Comparison of ENCODE assay signal across 8 cellular contexts in the genomic region with DNA sequence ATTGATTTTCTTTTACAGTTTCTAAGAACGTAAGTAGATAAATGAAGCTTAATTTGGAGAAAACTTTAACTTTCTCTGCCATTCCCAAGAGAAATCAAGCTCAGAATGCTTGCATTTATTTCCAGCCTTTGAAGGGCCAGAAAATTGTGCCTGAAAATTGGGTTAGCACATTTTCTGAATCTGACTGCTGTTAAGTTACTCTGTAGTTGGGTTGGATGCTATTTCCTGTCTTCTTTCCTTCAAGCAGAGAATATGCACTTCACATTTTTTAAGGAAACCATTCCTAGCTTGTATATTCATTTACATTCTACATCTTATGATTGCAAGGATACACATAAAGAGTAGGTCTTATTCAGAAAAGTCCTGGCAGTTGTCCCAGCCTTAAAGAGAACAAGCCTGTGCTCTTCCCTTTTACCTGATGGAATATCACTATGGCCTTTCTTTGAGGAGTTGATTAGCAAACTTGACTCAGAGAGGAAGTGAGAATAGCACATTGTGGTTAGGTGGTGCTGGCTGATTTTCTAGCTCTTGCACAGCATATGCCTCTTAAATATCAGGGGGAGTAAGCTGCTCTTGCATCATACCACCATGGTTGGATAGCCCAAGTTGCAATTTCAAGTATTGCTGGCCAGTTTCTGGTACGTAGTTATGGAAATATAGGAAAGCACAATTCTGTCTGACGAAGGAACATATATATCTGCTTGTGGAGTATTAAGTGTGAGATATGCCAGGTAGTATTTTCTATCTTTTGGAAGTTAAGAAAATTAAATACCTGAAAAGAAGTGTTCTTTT.
DNase-seq lines count a peak whose midpoint lies in the region; ATAC-seq, FAIRE-seq and TF ChIP-seq lines count a peak whose summit lies in the region.

No MANE protein-coding gene starts in this region.

- peaks cover 24% of the 10 kb centered on the region for H3K4me1 Mint-ChIP-seq in activated T-cell treated with anti-CD3 and anti-CD28 coated beads, Interleukin-2, amount 50 U/mL, for 24 hours (ENCODE audit: low read depth)

- no TSS peak for BruUV-seq in GM12878 (replicated peaks; lab: Mats Ljungman, UMichigan)

- TF ChIP-seq CTCF in HFF-Myc (IDR thresholded peaks at IDR 0.05; ENCODE audit: low read depth, low read length, missing control alignments) = no peak
- TF ChIP-seq CTCF in GM12878 (IDR thresholded peaks at IDR 0.05 in 2 of 3, conservative IDR thresholded peaks at IDR 0.05 in 1 of 3; ENCODE audit: control insufficient read depth in 2 of 3, extremely low read depth in 1 of 3, insufficient read depth in 1 of 3, low read depth in 3 of 3, low read length in 3 of 3) = no peak

- no peak for TF ChIP-seq POLR2A in GM12878 (IDR thresholded peaks at IDR 0.05; ENCODE audit: low read depth, low read length)

- RAD21 ChIA-PET in GM12878 (lab: Charles Lee; ENCODE audit: unreplicated experiment) = interaction anchor here (0.7 to 6.0 kb wide), 33 partner anchors 10 to 372 kb away, joined by 3 to 67 read pairs (median 4); no protein-coding TSS in a partner anchor

- no peak overlapping the region for H3K4me3 Mint-ChIP-seq in activated T-cell treated with anti-CD3 and anti-CD28 coated beads, Interleukin-2, amount 50 U/mL, for 24 hours

- CTCF ChIA-PET in GM12878 (lab: Yijun Ruan, JAX) = interaction anchor here (0.7 to 1.8 kb wide), 20 partner anchors 9 to 378 kb away, joined by 3 to 7 read pairs (median 4); no protein-coding TSS in a partner anchor

- peak overlapping the region; percentile 71 for H3K27ac ChIP-seq in GM12878 (ENCODE audit: control insufficient read depth, insufficient read depth)

- H3K27ac Mint-ChIP-seq in activated T-cell treated with anti-CD3 and anti-CD28 coated beads, Interleukin-2, amount 50 U/mL, for 24 hours = peak overlapping the region; percentile 85

- in situ Hi-C loops in GM12878 (cut with MboI) = no loop called here

- no peaks in the 10 kb centered on the region for H3K27me3 ChIP-seq in GM12878 (replicated peaks in 1 of 2; ENCODE audit: control insufficient read depth in 2 of 2, insufficient read depth in 2 of 2, low read length in 1 of 2)

- peak; percentile 96 for FAIRE-seq in GM12878 (lab: Jason Lieb, UNC)

- H3K4me3 ChIP-seq in HFF-Myc (replicated peaks; ENCODE audit: low read depth, low read length) = no peak overlapping the region
- peak overlapping the region; percentile 16; the same call in 1 of the 2 replicates for H3K4me3 ChIP-seq in GM12878

- no peaks in the 10 kb centered on the region for H4K20me1 ChIP-seq in GM12878 (ENCODE audit: control insufficient read depth, insufficient read depth)

- TF ChIP-seq EP300 in GM12878 (IDR thresholded peaks at IDR 0.05; ENCODE audit: borderline replicate concordance in 1 of 2, control insufficient read depth in 1 of 2, low read depth in 2 of 2, low read length in 2 of 2) = peak; percentile 91 to 100

- H3K4me2 ChIP-seq in GM12878 (ENCODE audit: control insufficient read depth, insufficient read depth) = peak overlapping the region; percentile 76

- WGBS in GM12878 (ENCODE audit: insufficient coverage, insufficient replicate concordance, low lambda C conversion rate, missing lambda C conversion rate) = 17% methylated on average over 3 of the region's 3 CpGs

- peak overlapping the region; percentile 36; the same call in 1 of the 2 replicates for H3K9ac ChIP-seq in GM12878 (ENCODE audit: control insufficient read depth, insufficient read depth, low read length)

- H3K36me3 Mint-ChIP-seq in activated T-cell treated with anti-CD3 and anti-CD28 coated beads, Interleukin-2, amount 50 U/mL, for 24 hours (ENCODE audit: low read depth) = peaks cover 15% of the 10 kb centered on the region

- no peak overlapping the region for H2AFZ ChIP-seq in GM12878 (ENCODE audit: control insufficient read depth, low read depth, low read length)

- TF ChIP-seq RAD21 in GM12878 (IDR thresholded peaks at IDR 0.05; ENCODE audit: insufficient read depth, low read depth, low read length) = peak; percentile 33; the same call in 1 of the 2 replicates

- H3K79me2 ChIP-seq in GM12878 (ENCODE audit: control insufficient read depth, insufficient read depth, low read length) = peaks cover 6% of the 10 kb centered on the region

- SMC1A ChIA-PET in GM12878 (lab: Charles Lee; ENCODE audit: uncharacterized antibody, unreplicated experiment) = interaction anchor here (0.8 to 6.3 kb wide), 44 partner anchors 8 to 375 kb away, joined by 3 to 66 read pairs (median 4); a partner anchor contains a TSS

- POLR2A ChIA-PET in GM12878 (lab: Charles Lee) = interaction anchor here (0.6 to 2.1 kb wide), 10 partner anchors 11 to 162 kb away, joined by 3 to 13 read pairs (median 5); no protein-coding TSS in a partner anchor

- DNase-seq in activated T-cell treated with anti-CD3 and anti-CD28 coated beads, Interleukin-2, amount 50 U/mL, for 24 hours = no peak
- DNase-seq in activated T-cell treated with anti-CD3 and anti-CD28 coated beads for 4 hours = no peak
- DNase-seq in HFF-Myc (ENCODE audit: extremely low read depth, low read depth) = peak; percentile 12
- DNase-seq in M059J (ENCODE audit: low read depth) = peak; percentile 37
- DNase-seq in GM12878 (ENCODE audit: low read depth, low spot score) = peak; percentile 98
- peak; percentile 2 for DNase-seq in stimulated activated CD8-positive, alpha-beta memory T cell treated with anti-CD3 and anti-CD28 coated beads, Interleukin-4, amount 100 ng/mL, for 24 hours (ENCODE audit: low read depth)
- DNase-seq in NCI-H345 (lab: John Stamatoyannopoulos, UW) = no peak
- no peak for DNase-seq in effector CD4-positive, alpha-beta T cell

- peak; percentile 99 for ATAC-seq in GM12878

- peaks cover 3% of the 10 kb centered on the region for H3K9me3 Mint-ChIP-seq in activated T-cell treated with anti-CD3 and anti-CD28 coated beads, Interleukin-2, amount 50 U/mL, for 24 hours

- H3K27me3 Mint-ChIP-seq in activated T-cell treated with anti-CD3 and anti-CD28 coated beads, Interleukin-2, amount 50 U/mL, for 24 hours = no peaks in the 10 kb centered on the region

- H3K9me3 ChIP-seq in GM12878 (replicated peaks; ENCODE audit: control insufficient read depth, insufficient read depth, low read length) = peaks cover 6% of the 10 kb centered on the region; the same call in 2 of the 3 replicates

- H3K36me3 ChIP-seq in GM12878 (ENCODE audit: control insufficient read depth in 2 of 2, insufficient read depth in 2 of 2, low read length in 1 of 2) = no peaks in the 10 kb centered on the region

- intact Hi-C loops in GM12878 (cut with micrococcal nuclease; ENCODE audit: unreplicated experiment) = loop anchor here (2.0 to 5.0 kb wide), 2 partner anchors 60 to 103 kb away; no protein-coding TSS in a partner anchor

- peaks cover 25% of the 10 kb centered on the region for H3K4me1 ChIP-seq in GM12878 (ENCODE audit: control insufficient read depth, insufficient read depth, low read length)

TF ChIP-seq in GM12878, 131 proteins besides CTCF, POLR2A, EP300 and RAD21 (continues in another document):
- TF ChIP-seq NFXL1 (IDR thresholded peaks at IDR 0.05; ENCODE audit: borderline replicate concordance) = no peak
- TF ChIP-seq, protein P1, sequence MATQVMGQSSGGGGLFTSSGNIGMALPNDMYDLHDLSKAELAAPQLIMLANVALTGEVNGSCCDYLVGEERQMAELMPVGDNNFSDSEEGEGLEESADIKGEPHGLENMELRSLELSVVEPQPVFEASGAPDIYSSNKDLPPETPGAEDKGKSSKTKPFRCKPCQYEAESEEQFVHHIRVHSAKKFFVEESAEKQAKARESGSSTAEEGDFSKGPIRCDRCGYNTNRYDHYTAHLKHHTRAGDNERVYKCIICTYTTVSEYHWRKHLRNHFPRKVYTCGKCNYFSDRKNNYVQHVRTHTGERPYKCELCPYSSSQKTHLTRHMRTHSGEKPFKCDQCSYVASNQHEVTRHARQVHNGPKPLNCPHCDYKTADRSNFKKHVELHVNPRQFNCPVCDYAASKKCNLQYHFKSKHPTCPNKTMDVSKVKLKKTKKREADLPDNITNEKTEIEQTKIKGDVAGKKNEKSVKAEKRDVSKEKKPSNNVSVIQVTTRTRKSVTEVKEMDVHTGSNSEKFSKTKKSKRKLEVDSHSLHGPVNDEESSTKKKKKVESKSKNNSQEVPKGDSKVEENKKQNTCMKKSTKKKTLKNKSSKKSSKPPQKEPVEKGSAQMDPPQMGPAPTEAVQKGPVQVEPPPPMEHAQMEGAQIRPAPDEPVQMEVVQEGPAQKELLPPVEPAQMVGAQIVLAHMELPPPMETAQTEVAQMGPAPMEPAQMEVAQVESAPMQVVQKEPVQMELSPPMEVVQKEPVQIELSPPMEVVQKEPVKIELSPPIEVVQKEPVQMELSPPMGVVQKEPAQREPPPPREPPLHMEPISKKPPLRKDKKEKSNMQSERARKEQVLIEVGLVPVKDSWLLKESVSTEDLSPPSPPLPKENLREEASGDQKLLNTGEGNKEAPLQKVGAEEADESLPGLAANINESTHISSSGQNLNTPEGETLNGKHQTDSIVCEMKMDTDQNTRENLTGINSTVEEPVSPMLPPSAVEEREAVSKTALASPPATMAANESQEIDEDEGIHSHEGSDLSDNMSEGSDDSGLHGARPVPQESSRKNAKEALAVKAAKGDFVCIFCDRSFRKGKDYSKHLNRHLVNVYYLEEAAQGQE (IDR thresholded peaks at IDR 0.05; ENCODE audit: low read depth, low read length) = 0 out of 2 replicates have a peak, but pooled peaks have one; percentile 25
- TF ChIP-seq POU2F2 (IDR thresholded peaks at IDR 0.05; ENCODE audit: borderline replicate concordance, low read depth, low read length) = peak; percentile 88
- peak in 1 of 2 experiments; percentile 69; a peak in 2 of 4 replicates for TF ChIP-seq SRF (IDR thresholded peaks at IDR 0.05; ENCODE audit: low read depth in 2 of 2, low read length in 2 of 2)
- TF ChIP-seq KDM1A (IDR thresholded peaks at IDR 0.05; ENCODE audit: borderline replicate concordance) = no peak
- peak; percentile 62 for TF ChIP-seq RELA (IDR thresholded peaks at IDR 0.05; ENCODE audit: borderline replicate concordance, partially characterized antibody)

Comparison
In these comparisons a context has a peak if more than half of its experiments do, and no peak if none do; other contexts are left out.
1. DNase-seq: peak in HFF-Myc (single experiment), M059J (single experiment), GM12878 (single experiment) and stimulated activated CD8-positive, alpha-beta memory T cell treated with anti-CD3 and anti-CD28 coated beads, Interleukin-4, amount 100 ng/mL, for 24 hours (single experiment); none in activated T-cell treated with anti-CD3 and anti-CD28 coated beads, Interleukin-2, amount 50 U/mL, for 24 hours (single experiment), activated T-cell treated with anti-CD3 and anti-CD28 coated beads for 4 hours (single experiment), NCI-H345 (single experiment) and effector CD4-positive, alpha-beta T cell (single experiment).